Comparison of ENCODE assay signal across 1 cellular context in genomic region chr5:1182633-1183423, GRCh38.
TF ChIP-seq lines count a peak whose summit lies in the region.

No MANE protein-coding gene starts in this region.

TF ChIP-seq in HepG2, 621 proteins besides CTCF, POLR2A, EP300 and RAD21 (continued from another document and continues in another):
- TF ChIP-seq MNT (IDR thresholded peaks at IDR 0.05) (no peak), CBX2 (IDR thresholded peaks at IDR 0.05; ENCODE audit: low read depth, low read length) (no peak), CBX2 (CRISPR knock-in tag; IDR thresholded peaks at IDR 0.05; ENCODE audit: low read depth) (no peak), TOE1 (CRISPR knock-in tag; IDR thresholded peaks at IDR 0.05) (no peak), ZNF333 (CRISPR knock-in tag; IDR thresholded peaks at IDR 0.05; ENCODE audit: borderline replicate concordance) (no peak), ZNF766 (CRISPR knock-in tag; IDR thresholded peaks at IDR 0.05; ENCODE audit: borderline replicate concordance) (0 out of 2 replicates have a peak, but pooled peaks have one; percentile 36), AGO2 (optimal IDR thresholded peaks at IDR 0.05; ENCODE audit: low read depth, low read length) (peak; percentile 75), MTF2 (CRISPR knock-in tag; IDR thresholded peaks at IDR 0.05; ENCODE audit: borderline replicate concordance) (peak; percentile 80; the same call in 1 of the 2 replicates), ZSCAN25 (CRISPR knock-in tag; IDR thresholded peaks at IDR 0.05) (no peak), PBX3 (CRISPR knock-in tag; IDR thresholded peaks at IDR 0.05; ENCODE audit: borderline replicate concordance) (no peak), ZNF670 (CRISPR knock-in tag; IDR thresholded peaks at IDR 0.05; ENCODE audit: borderline replicate concordance) (no peak; the same call in 1 of the 2 replicates), UBTF (CRISPR knock-in tag; IDR thresholded peaks at IDR 0.05) (peak; percentile 74), PRPF4 (IDR thresholded peaks at IDR 0.05; ENCODE audit: low read depth, low read length, poor library complexity, severe bottlenecking) (no peak), ZNF281 (CRISPR knock-in tag; IDR thresholded peaks at IDR 0.05; ENCODE audit: borderline replicate concordance) (peak; percentile 88), PPARG (CRISPR knock-in tag; conservative IDR thresholded peaks at IDR 0.05) (peak; percentile 63; the same call in 1 of the 2 replicates), NR2F1 (CRISPR knock-in tag; IDR thresholded peaks at IDR 0.05) (peak in 1 of 2 experiments; percentile 28; a peak in 1 of 4 replicates), ZBTB46 (CRISPR knock-in tag; IDR thresholded peaks at IDR 0.05; ENCODE audit: borderline replicate concordance) (no peak), PCBP1 (IDR thresholded peaks at IDR 0.05; ENCODE audit: borderline replicate concordance, low read depth, low read length) (no peak), IKZF4 (CRISPR knock-in tag; IDR thresholded peaks at IDR 0.05; ENCODE audit: borderline replicate concordance, low read depth, not compliant biosample characterization) (no peak), TRIM22 (IDR thresholded peaks at IDR 0.05) (no peak), EZH2 (conservative IDR thresholded peaks at IDR 0.05; ENCODE audit: low read depth, low read length) (no peak), DBP (CRISPR knock-in tag; IDR thresholded peaks at IDR 0.05; ENCODE audit: not compliant biosample characterization) (no peak), SETDB1 (CRISPR knock-in tag; IDR thresholded peaks at IDR 0.05; ENCODE audit: borderline replicate concordance) (no peak), HOXA5 (CRISPR knock-in tag; IDR thresholded peaks at IDR 0.05) (0 out of 2 replicates have a peak, but pooled peaks have one; percentile 58), TRAFD1 (CRISPR knock-in tag; IDR thresholded peaks at IDR 0.05; ENCODE audit: borderline replicate concordance) (no peak; the same call in 1 of the 2 replicates), SNAPC5 (CRISPR knock-in tag; IDR thresholded peaks at IDR 0.05; ENCODE audit: borderline replicate concordance) (0 out of 2 replicates have a peak, but pooled peaks have one; percentile 1), ZNF703 (CRISPR knock-in tag; IDR thresholded peaks at IDR 0.05; ENCODE audit: borderline replicate concordance) (no peak), RARA (CRISPR knock-in tag; IDR thresholded peaks at IDR 0.05) (peak; percentile 20; the same call in 1 of the 2 replicates), ZNF180 (CRISPR knock-in tag; IDR thresholded peaks at IDR 0.05; ENCODE audit: borderline replicate concordance, low read depth) (no peak), ZNF891 (CRISPR knock-in tag; IDR thresholded peaks at IDR 0.05) (no peak; the same call in 1 of the 2 replicates), ZNF484 (CRISPR knock-in tag; IDR thresholded peaks at IDR 0.05; ENCODE audit: borderline replicate concordance, low read depth) (no peak), ZNF543 (CRISPR knock-in tag; IDR thresholded peaks at IDR 0.05) (0 out of 2 replicates have a peak, but pooled peaks have one; percentile 53), ZNF136 (CRISPR knock-in tag; IDR thresholded peaks at IDR 0.05; ENCODE audit: low read depth) (peak; percentile 24; the same call in 1 of the 2 replicates)
